In the genomic region with DNA sequence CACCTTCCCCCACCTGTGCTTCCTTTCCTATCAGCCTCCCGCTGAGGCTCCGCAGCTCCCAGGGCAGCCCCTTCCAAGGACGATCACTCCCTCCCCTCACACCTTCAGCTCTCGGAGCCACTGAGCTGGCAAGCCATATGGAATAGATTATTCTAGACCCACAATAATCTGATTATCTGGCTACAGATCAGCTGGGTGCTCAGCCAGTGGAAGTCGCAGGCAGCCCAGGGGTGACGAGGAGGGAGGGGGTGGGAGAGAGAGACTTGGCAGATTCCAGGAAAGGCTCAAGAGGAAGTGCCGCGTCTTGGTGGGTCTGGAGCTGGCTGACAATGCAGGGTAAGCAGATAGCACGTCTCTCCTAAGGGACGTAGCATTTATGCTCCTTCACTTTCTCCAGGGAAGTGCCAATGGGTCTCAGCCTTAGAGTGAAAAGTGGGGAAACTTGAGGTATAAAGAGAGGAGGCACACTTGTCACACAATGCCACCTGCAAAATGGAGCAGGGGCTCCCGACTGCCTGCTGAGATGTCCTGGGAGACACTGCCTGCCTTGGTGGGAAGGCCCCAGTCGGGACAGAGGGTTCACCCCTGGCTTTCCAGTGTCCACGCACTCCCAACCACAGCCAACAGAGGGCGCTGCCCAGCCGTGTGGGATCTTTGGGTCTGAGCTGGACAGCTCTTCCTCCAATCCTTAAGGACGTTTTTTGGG, we compare ENCODE assay signal across 9 cellular contexts. TPM values are rescaled to one million over a fixed set of nuclear protein-coding genes. Genes with fewer than 3 reads are reported as not detected.
DNase-seq lines count a peak whose midpoint lies in the region; ATAC-seq, FAIRE-seq and TF ChIP-seq lines count a peak whose summit lies in the region.
"Had no signal": no experiment of that assay in that cellular context is flagged by ENCODE, and none has a peak within 500 bp of the region (broad histone marks: within the 10 kb centered on the region; RNA-seq: fewer than 3 reads in every experiment).

No MANE protein-coding gene starts in this region.

- intact Hi-C loops in activated CD4-positive, alpha-beta T cell treated with anti-CD3 and anti-CD28 coated beads, Interleukin-2, amount 10 ng/mL, durations not matched to agents 24 days and 14 days (cut with micrococcal nuclease): loop anchor here (1.0 to 5.0 kb wide), 2 partner anchors 117 to 327 kb away; no protein-coding TSS in a partner anchor

- no peak overlapping the region for H3K4me3 ChIP-seq in lung

- H3K36me3 Mint-ChIP-seq in activated CD4-positive, alpha-beta T cell treated with anti-CD3 and anti-CD28 coated beads, Interleukin-2, amount 10 ng/mL, durations not matched to agents 24 days and 14 days (ENCODE audit: low read depth): no peaks in the 10 kb centered on the region

- H3K27me3 Mint-ChIP-seq in activated CD4-positive, alpha-beta T cell treated with anti-CD3 and anti-CD28 coated beads, Interleukin-2, amount 10 ng/mL, durations not matched to agents 24 days and 14 days: peaks cover 3% of the 10 kb centered on the region

- H3K9me3 Mint-ChIP-seq in activated CD4-positive, alpha-beta T cell treated with anti-CD3 and anti-CD28 coated beads, Interleukin-2, amount 10 ng/mL, durations not matched to agents 24 days and 14 days: no peaks in the 10 kb centered on the region

- FAIRE-seq in H54 (lab: Jason Lieb, UNC): no peak

- no peak overlapping the region for H3K27ac Mint-ChIP-seq in activated CD4-positive, alpha-beta T cell treated with anti-CD3 and anti-CD28 coated beads, Interleukin-2, amount 10 ng/mL, durations not matched to agents 24 days and 14 days

- H3K4me1 ChIP-seq in lung (ENCODE audit: control insufficient read depth in 2 of 2, insufficient read depth in 2 of 2, low read length in 2 of 2): no peaks in the 10 kb centered on the region

- DNase-seq in DMS79 (lab: John Stamatoyannopoulos, UW) (peak; percentile 22), H54 (ENCODE audit: insufficient read length, low spot score) (peak; percentile 76), NCI-H460 (ENCODE audit: extremely low read depth, low read depth) (peak; percentile 74), dermis blood vessel endothelial cell (peak; percentile 86), lung (ENCODE audit: low spot score) (peak; percentile 88)
- peak; percentile 94 for DNase-seq in activated CD4-positive, alpha-beta T cell treated with anti-CD3 and anti-CD28 coated beads, Interleukin-2, amount 10 ng/mL, durations not matched to agents 24 days and 14 days
- DNase-seq in stimulated activated CD8-positive, alpha-beta memory T cell treated with anti-CD3 and anti-CD28 coated beads, Interleukin-12 subunit alpha, Interleukin-12 subunit beta, amount 100 ng/mL, for 4 hours (ENCODE audit: low read depth): peak; percentile 25

- no peak overlapping the region for H3K4me3 Mint-ChIP-seq in activated CD4-positive, alpha-beta T cell treated with anti-CD3 and anti-CD28 coated beads, Interleukin-2, amount 10 ng/mL, durations not matched to agents 24 days and 14 days

- H3K9me3 ChIP-seq in lung (ENCODE audit: control insufficient read depth in 2 of 2, insufficient read depth in 1 of 2, low read length in 1 of 2): no peaks in the 10 kb centered on the region

- no peaks in the 10 kb centered on the region for H3K36me3 ChIP-seq in lung (ENCODE audit: control insufficient read depth in 2 of 2, insufficient read depth in 2 of 2, low read length in 2 of 2)

- WGBS in lung, 2 donors: 33% methylated on average over 16 of the region's 16 CpGs

- H3K27me3 ChIP-seq in lung (ENCODE audit: control insufficient read depth, insufficient read depth): no peaks in the 10 kb centered on the region

- ATAC-seq in lung (ENCODE audit: insufficient read depth, low FRiP score): peak; percentile 97
- no peak for ATAC-seq in HG02970 (IDR thresholded peaks at IDR 0.05; ENCODE audit: low FRiP score, unreplicated experiment)

- peak overlapping the region in 1 of 2 donors; percentile 14 for H3K27ac ChIP-seq in lung (ENCODE audit: low read depth in 1 of 2, low read length in 1 of 2)
- H3K27ac ChIP-seq: epithelial cell of prostate had no signal

- TF ChIP-seq POLR2A in H54 (IDR thresholded peaks at IDR 0.05; ENCODE audit: low read depth, low read length): no peak

- peak; percentile 95 for TF ChIP-seq CTCF in lung (IDR thresholded peaks at IDR 0.05; ENCODE audit: control extremely low read depth, extremely low read depth)

- peaks cover 5% of the 10 kb centered on the region for H3K4me1 Mint-ChIP-seq in activated CD4-positive, alpha-beta T cell treated with anti-CD3 and anti-CD28 coated beads, Interleukin-2, amount 10 ng/mL, durations not matched to agents 24 days and 14 days

RNA-seq across cellular contexts. Expression of gene MESP1, which starts 9.4 kb away (rescaled TPM):
- total RNA-seq in NCI-H460 (2014; rRNA removed; shearing (Covaris generic)): 3.1 TPM in 2 replicates
- polyA plus RNA-seq in NCI-H460 (2014; cell fraction: nucleus; rRNA removed): 5.2 and 12.6 TPM in 2 replicates
- total RNA-seq in activated CD4-positive, alpha-beta T cell treated with anti-CD3 and anti-CD28 coated beads, Interleukin-2, amount 10 ng/mL, durations not matched to agents 24 days and 14 days: 5.6 and 7.3 TPM in 2 replicates
- total RNA-seq in dermis blood vessel endothelial cell (0.14 and 0.34 TPM in 2 replicates), lung (1 to 10 TPM in 1 of 2 donors, under 1 TPM in 1; 0.37 to 3.1 TPM)
- polyA plus RNA-seq in lung: 1 to 10 TPM; 1.5 to 3.2 TPM

RNA-seq across cellular contexts. Expression of gene MESP2, which starts 15.7 kb away (rescaled TPM):
- total RNA-seq in NCI-H460 (2014; rRNA removed; shearing (Covaris generic)): not detected in 2 replicates
- polyA plus RNA-seq in NCI-H460 (2014; cell fraction: nucleus; rRNA removed): 2.0 and 3.5 TPM in 2 replicates
- 0.24 TPM in 1 of 2 replicates, not detected in the other for total RNA-seq in activated CD4-positive, alpha-beta T cell treated with anti-CD3 and anti-CD28 coated beads, Interleukin-2, amount 10 ng/mL, durations not matched to agents 24 days and 14 days
- total RNA-seq in dermis blood vessel endothelial cell (0.28 TPM in 1 of 2 replicates, not detected in the other), lung (under 1 TPM in 1 of 2 donors, not detected in 1; 0.55 TPM)
- polyA plus RNA-seq in lung: under 1 TPM; 0.17 to 0.71 TPM

RNA-seq across cellular contexts. Expression of gene ANPEP, which starts 54.2 kb away (rescaled TPM):
- 0.45 TPM in 1 of 2 replicates, not detected in the other for total RNA-seq in NCI-H460 (2014; rRNA removed; shearing (Covaris generic))
- not detected in 2 replicates for polyA plus RNA-seq in NCI-H460 (2014; cell fraction: nucleus; rRNA removed)
- total RNA-seq in activated CD4-positive, alpha-beta T cell treated with anti-CD3 and anti-CD28 coated beads, Interleukin-2, amount 10 ng/mL, durations not matched to agents 24 days and 14 days: 0.80 and 0.89 TPM in 2 replicates
- total RNA-seq in dermis blood vessel endothelial cell (4.1 and 6.8 TPM in 2 replicates), lung (100 to 1,000 TPM in 1 of 2 donors, 1 to 10 TPM in 1; 7.8 to 101 TPM)
- polyA plus RNA-seq in lung: 10 to 100 TPM; 41.3 to 65.4 TPM

Comparison
In these comparisons a context has a peak if more than half of its experiments do, and no peak if none do; other contexts are left out.
1. DNase-seq: peak in every context shown above with its lines; median percentile 94 in activated CD4-positive, alpha-beta T cell treated with anti-CD3 and anti-CD28 coated beads, Interleukin-2, amount 10 ng/mL, durations not matched to agents 24 days and 14 days; 88 in lung; 86 in dermis blood vessel endothelial cell; 76 in H54; 74 in NCI-H460; 25 in stimulated activated CD8-positive, alpha-beta memory T cell treated with anti-CD3 and anti-CD28 coated beads, Interleukin-12 subunit alpha, Interleukin-12 subunit beta, amount 100 ng/mL, for 4 hours; 22 in DMS79.